Comparison of ENCODE assay signal across 19 cellular contexts in the genomic region with DNA sequence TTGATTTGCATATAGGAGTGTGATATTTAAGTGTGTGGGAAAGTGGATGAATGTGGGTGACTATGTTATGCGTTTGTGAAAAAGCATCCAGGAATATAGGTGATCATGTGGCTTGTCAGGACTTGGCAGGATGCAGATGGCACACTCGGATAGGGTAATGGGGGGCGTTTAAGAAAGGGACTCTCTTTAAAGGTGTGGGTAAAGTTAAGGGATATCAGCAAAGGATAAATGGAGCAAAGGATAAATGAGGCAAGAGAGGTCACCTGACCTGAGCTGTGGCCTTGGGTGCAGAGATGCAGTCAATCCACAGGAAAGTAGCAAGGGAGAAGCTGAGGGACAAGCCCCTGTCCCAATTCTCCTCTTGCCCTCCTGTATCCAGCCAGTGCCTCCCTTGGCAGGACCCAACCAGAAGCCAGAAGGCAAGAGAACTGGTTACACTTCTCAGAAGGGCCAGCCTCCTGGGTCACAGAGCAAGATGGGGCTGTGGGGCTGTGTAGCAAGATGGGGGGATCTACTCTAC. TPM values are rescaled to one million over a fixed set of nuclear protein-coding genes. Genes with fewer than 3 reads are reported as not detected.
DNase-seq lines count a peak whose midpoint lies in the region; ATAC-seq, FAIRE-seq and TF ChIP-seq lines count a peak whose summit lies in the region.
"Had no signal": no experiment of that assay in that cellular context is flagged by ENCODE, and none has a peak within 500 bp of the region (broad histone marks: within the 10 kb centered on the region; RNA-seq: fewer than 3 reads in every experiment).

No MANE protein-coding gene starts in this region.

- no peaks in the 10 kb centered on the region for H3K9me3 Mint-ChIP-seq in T-helper 2 cell treated with Interferon-gamma antibody and Interleukin-4, amounts not matched to agents 5 μg/mL and 100 μg/mL, for 36 hours
- no peaks in the 10 kb centered on the region for H3K9me3 Mint-ChIP-seq in activated naive CD8-positive, alpha-beta T cell treated with anti-CD3 and anti-CD28 coated beads, Interleukin-2, amount 10 ng/mL, durations not matched to agents 7 days and 5 days
- H3K9me3 Mint-ChIP-seq: HFFc6, memory B cell had no signal

- POLR2A ChIA-PET in activated naive CD8-positive, alpha-beta T cell treated with anti-CD3 and anti-CD28 coated beads, Interleukin-2, amount 10 ng/mL, durations not matched to agents 7 days and 5 days (lab: Charles Lee), result interaction anchor here (1.9 kb wide), 1 partner anchor 25 kb away, joined by 10 read pairs; no protein-coding TSS in a partner anchor

- H3K27ac ChIP-seq in transverse colon (no peak overlapping the region), coronary artery (no peak overlapping the region)
- H3K27ac ChIP-seq: 22Rv1, C4-2B, PC-9, sigmoid colon had no signal

- H3K36me3 ChIP-seq in transverse colon, result no peaks in the 10 kb centered on the region
- H3K36me3 ChIP-seq: sigmoid colon had no signal

- H3K27me3 Mint-ChIP-seq in T-helper 2 cell treated with Interferon-gamma antibody and Interleukin-4, amounts not matched to agents 5 μg/mL and 100 μg/mL, for 36 hours (ENCODE audit: low read depth), result no peaks in the 10 kb centered on the region
- H3K27me3 Mint-ChIP-seq in activated naive CD8-positive, alpha-beta T cell treated with anti-CD3 and anti-CD28 coated beads, Interleukin-2, amount 10 ng/mL, durations not matched to agents 7 days and 5 days, result no peaks in the 10 kb centered on the region

- H3K4me1 Mint-ChIP-seq in T-helper 2 cell treated with Interferon-gamma antibody and Interleukin-4, amounts not matched to agents 5 μg/mL and 100 μg/mL, for 36 hours (ENCODE audit: low read depth), result peaks cover 22% of the 10 kb centered on the region
- peaks cover 20% of the 10 kb centered on the region for H3K4me1 Mint-ChIP-seq in activated naive CD8-positive, alpha-beta T cell treated with anti-CD3 and anti-CD28 coated beads, Interleukin-2, amount 10 ng/mL, durations not matched to agents 7 days and 5 days
- H3K4me1 Mint-ChIP-seq: memory B cell had no signal

- no peaks in the 10 kb centered on the region for H3K9me3 ChIP-seq in transverse colon
- H3K9me3 ChIP-seq: sigmoid colon had no signal

- intact Hi-C loops in transverse colon (cut with DNase I; ENCODE audit: low total_unique reads), result no loop called here

- TF ChIP-seq CTCF in transverse colon (IDR thresholded peaks at IDR 0.05), result no peak
- TF ChIP-seq CTCF in D721Med (IDR thresholded peaks at IDR 0.05; ENCODE audit: insufficient read depth, missing control alignments), result no peak
- no peak for TF ChIP-seq CTCF in coronary artery (IDR thresholded peaks at IDR 0.05)

- 69 to 82% methylated on average over 3 of the region's 3 CpGs for WGBS in transverse colon (ENCODE audit: low coverage in 1 of 2), 2 donors

- ATAC-seq in GM21381 (IDR thresholded peaks at IDR 0.05; ENCODE audit: unreplicated experiment) (peak; percentile 15), HG03280 (IDR thresholded peaks at IDR 0.05; ENCODE audit: unreplicated experiment) (peak; percentile 8)
- no peak for ATAC-seq in activated naive CD8-positive, alpha-beta T cell treated with anti-CD3 and anti-CD28 coated beads, Interleukin-2, amount 10 ng/mL, durations not matched to agents 7 days and 5 days (ENCODE audit: low read depth)
- ATAC-seq: K562 had no signal

- H3K36me3 Mint-ChIP-seq in T-helper 2 cell treated with Interferon-gamma antibody and Interleukin-4, amounts not matched to agents 5 μg/mL and 100 μg/mL, for 36 hours (ENCODE audit: low read depth), result peaks cover 1% of the 10 kb centered on the region
- peaks cover 15% of the 10 kb centered on the region for H3K36me3 Mint-ChIP-seq in activated naive CD8-positive, alpha-beta T cell treated with anti-CD3 and anti-CD28 coated beads, Interleukin-2, amount 10 ng/mL, durations not matched to agents 7 days and 5 days
- H3K36me3 Mint-ChIP-seq: memory B cell had no signal

- no peak overlapping the region for H3K27ac Mint-ChIP-seq in T-helper 2 cell treated with Interferon-gamma antibody and Interleukin-4, amounts not matched to agents 5 μg/mL and 100 μg/mL, for 36 hours
- H3K27ac Mint-ChIP-seq in activated naive CD8-positive, alpha-beta T cell treated with anti-CD3 and anti-CD28 coated beads, Interleukin-2, amount 10 ng/mL, durations not matched to agents 7 days and 5 days, result no peak overlapping the region
- H3K27ac Mint-ChIP-seq: HFFc6, memory B cell had no signal

- in situ Hi-C loops in transverse colon (cut with MboI; ENCODE audit: low pct_ligation_motif_present in 1 of 4, low pct_unique_long_range_greater_than_20kb in 1 of 4, low sequenced_read_pairs in 3 of 4), result no loop called here

- TF ChIP-seq POLR2A in transverse colon (IDR thresholded peaks at IDR 0.05), result no peak

- FAIRE-seq in D721Med (lab: Jason Lieb, UNC), result no peak
- FAIRE-seq: K562 had no signal

- DNase-seq in T-helper 2 cell treated with Interferon-gamma antibody and Interleukin-4, amounts not matched to agents 5 μg/mL and 100 μg/mL, for 36 hours (ENCODE audit: low spot score), result peak; percentile 39
- DNase-seq in T-helper 2 cell, result no peak
- peak; percentile 38 for DNase-seq in activated naive CD8-positive, alpha-beta T cell treated with anti-CD3 and anti-CD28 coated beads, Interleukin-2, amount 10 ng/mL, durations not matched to agents 7 days and 5 days
- no peak for DNase-seq in transverse colon
- no peak for DNase-seq in D721Med (ENCODE audit: insufficient read length, low spot score)
- no peak for DNase-seq in coronary artery (ENCODE audit: low spot score)
- DNase-seq: activated gamma-delta T cell, foreskin melanocyte, HFFc6, NCI-H1417 treated with DMSO at 0.1 percent for 48 hours, NCI-H446 treated with DMSO at 0.1 percent for 48 hours, PC-9, sigmoid colon had no signal

- TF ChIP-seq EP300 in transverse colon (IDR thresholded peaks at IDR 0.05; ENCODE audit: low read depth), result no peak

- H3K4me3 ChIP-seq in transverse colon (no peak overlapping the region), coronary artery (no peak overlapping the region)
- H3K4me3 ChIP-seq: K562, PC-9, sigmoid colon had no signal

- H3K4me1 ChIP-seq in transverse colon, result no peaks in the 10 kb centered on the region
- H3K4me1 ChIP-seq: sigmoid colon had no signal

- no peaks in the 10 kb centered on the region for H3K27me3 ChIP-seq in transverse colon
- H3K27me3 ChIP-seq: sigmoid colon had no signal

- H3K4me3 Mint-ChIP-seq in T-helper 2 cell treated with Interferon-gamma antibody and Interleukin-4, amounts not matched to agents 5 μg/mL and 100 μg/mL, for 36 hours, result peak overlapping the region; percentile 49
- H3K4me3 Mint-ChIP-seq in activated naive CD8-positive, alpha-beta T cell treated with anti-CD3 and anti-CD28 coated beads, Interleukin-2, amount 10 ng/mL, durations not matched to agents 7 days and 5 days, result no peak overlapping the region
- H3K4me3 Mint-ChIP-seq: HFFc6, memory B cell had no signal

RNA-seq across cellular contexts. Expression of a gene that starts 47.5 kb away (rescaled TPM):
- total RNA-seq in activated naive CD8-positive, alpha-beta T cell treated with anti-CD3 and anti-CD28 coated beads, Interleukin-2, amount 10 ng/mL, durations not matched to agents 7 days and 5 days, result 10 to 100 TPM; 30.3 to 36.2 TPM
- 10 to 100 TPM in 2 of 4 donors, 1 to 10 TPM in 2; 4.3 to 58.4 (median 9.9) TPM for total RNA-seq in transverse colon

Comparison
In these comparisons a context has a peak if more than half of its experiments do, and no peak if none do; other contexts are left out.
1. DNase-seq: peak in T-helper 2 cell treated with Interferon-gamma antibody and Interleukin-4, amounts not matched to agents 5 μg/mL and 100 μg/mL, for 36 hours (single experiment) and activated naive CD8-positive, alpha-beta T cell treated with anti-CD3 and anti-CD28 coated beads, Interleukin-2, amount 10 ng/mL, durations not matched to agents 7 days and 5 days (single experiment); none in T-helper 2 cell (0 of 5), transverse colon (single experiment), D721Med (single experiment) and coronary artery (single experiment).